3 cellular contexts compared by ENCODE assay signal in the genomic region with DNA sequence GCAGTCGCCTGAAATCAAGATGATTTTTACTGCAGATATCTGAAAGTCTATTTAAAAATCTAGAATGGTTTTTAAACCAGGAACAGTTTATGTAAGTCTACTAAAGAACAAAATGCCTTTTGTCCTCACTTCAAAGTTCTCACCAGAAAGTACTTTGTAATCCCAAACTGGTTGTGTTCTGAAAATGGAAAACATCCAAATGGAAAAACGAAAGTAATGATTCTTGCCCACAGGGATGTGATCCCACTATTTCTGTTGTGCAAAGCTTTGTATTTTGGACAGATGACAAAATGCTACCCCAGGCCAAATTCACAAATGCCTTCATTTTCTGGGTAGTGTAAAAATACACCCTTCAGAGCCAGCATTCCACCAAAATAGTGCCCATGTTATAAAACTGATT.
TF ChIP-seq lines count a peak whose summit lies in the region.

No MANE protein-coding gene starts in this region.

TF ChIP-seq in liver, 16 proteins besides CTCF, POLR2A, EP300 and RAD21:
- peak; percentile 70 to 87 for TF ChIP-seq HNF4A (conservative IDR thresholded peaks at IDR 0.05)
- no peak for TF ChIP-seq EGR1 (IDR thresholded peaks at IDR 0.05; ENCODE audit: low read depth in 2 of 2)
- TF ChIP-seq RXRA (IDR thresholded peaks at IDR 0.05) = peak in 1 of 2 donors; percentile 40
- TF ChIP-seq SP1 (IDR thresholded peaks at IDR 0.05) = peak; percentile 49
- no peak for TF ChIP-seq FOXA1 (IDR thresholded peaks at IDR 0.05)
- TF ChIP-seq, protein P1, sequence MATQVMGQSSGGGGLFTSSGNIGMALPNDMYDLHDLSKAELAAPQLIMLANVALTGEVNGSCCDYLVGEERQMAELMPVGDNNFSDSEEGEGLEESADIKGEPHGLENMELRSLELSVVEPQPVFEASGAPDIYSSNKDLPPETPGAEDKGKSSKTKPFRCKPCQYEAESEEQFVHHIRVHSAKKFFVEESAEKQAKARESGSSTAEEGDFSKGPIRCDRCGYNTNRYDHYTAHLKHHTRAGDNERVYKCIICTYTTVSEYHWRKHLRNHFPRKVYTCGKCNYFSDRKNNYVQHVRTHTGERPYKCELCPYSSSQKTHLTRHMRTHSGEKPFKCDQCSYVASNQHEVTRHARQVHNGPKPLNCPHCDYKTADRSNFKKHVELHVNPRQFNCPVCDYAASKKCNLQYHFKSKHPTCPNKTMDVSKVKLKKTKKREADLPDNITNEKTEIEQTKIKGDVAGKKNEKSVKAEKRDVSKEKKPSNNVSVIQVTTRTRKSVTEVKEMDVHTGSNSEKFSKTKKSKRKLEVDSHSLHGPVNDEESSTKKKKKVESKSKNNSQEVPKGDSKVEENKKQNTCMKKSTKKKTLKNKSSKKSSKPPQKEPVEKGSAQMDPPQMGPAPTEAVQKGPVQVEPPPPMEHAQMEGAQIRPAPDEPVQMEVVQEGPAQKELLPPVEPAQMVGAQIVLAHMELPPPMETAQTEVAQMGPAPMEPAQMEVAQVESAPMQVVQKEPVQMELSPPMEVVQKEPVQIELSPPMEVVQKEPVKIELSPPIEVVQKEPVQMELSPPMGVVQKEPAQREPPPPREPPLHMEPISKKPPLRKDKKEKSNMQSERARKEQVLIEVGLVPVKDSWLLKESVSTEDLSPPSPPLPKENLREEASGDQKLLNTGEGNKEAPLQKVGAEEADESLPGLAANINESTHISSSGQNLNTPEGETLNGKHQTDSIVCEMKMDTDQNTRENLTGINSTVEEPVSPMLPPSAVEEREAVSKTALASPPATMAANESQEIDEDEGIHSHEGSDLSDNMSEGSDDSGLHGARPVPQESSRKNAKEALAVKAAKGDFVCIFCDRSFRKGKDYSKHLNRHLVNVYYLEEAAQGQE (IDR thresholded peaks at IDR 0.05) = no peak
TF ChIP-seq in liver: peak in this region for 3.

TF ChIP-seq in HepG2, 621 proteins besides CTCF, POLR2A, EP300 and RAD21:
- no peak for TF ChIP-seq TSC22D2 (CRISPR knock-in tag; IDR thresholded peaks at IDR 0.05; ENCODE audit: borderline replicate concordance)
- TF ChIP-seq NFATC3 (CRISPR knock-in tag; IDR thresholded peaks at IDR 0.05) = no peak
- no peak for TF ChIP-seq ZBTB21 (CRISPR knock-in tag; IDR thresholded peaks at IDR 0.05)
- no peak for TF ChIP-seq CCAR2 (optimal IDR thresholded peaks at IDR 0.05; ENCODE audit: low read depth, low read length)
- TF ChIP-seq ZFP37 (CRISPR knock-in tag; IDR thresholded peaks at IDR 0.05; ENCODE audit: borderline replicate concordance) = no peak
- no peak for TF ChIP-seq REL (CRISPR knock-in tag; conservative IDR thresholded peaks at IDR 0.05)
- TF ChIP-seq ZNF839 (CRISPR knock-in tag; IDR thresholded peaks at IDR 0.05; ENCODE audit: borderline replicate concordance) = no peak
- TF ChIP-seq ZNF383 (CRISPR knock-in tag; IDR thresholded peaks at IDR 0.05; ENCODE audit: borderline replicate concordance) = no peak
- TF ChIP-seq HOXD1 (CRISPR knock-in tag; IDR thresholded peaks at IDR 0.05) = no peak
- no peak for TF ChIP-seq MYC (CRISPR knock-in tag; IDR thresholded peaks at IDR 0.05; ENCODE audit: borderline replicate concordance)
- TF ChIP-seq, protein P2, sequence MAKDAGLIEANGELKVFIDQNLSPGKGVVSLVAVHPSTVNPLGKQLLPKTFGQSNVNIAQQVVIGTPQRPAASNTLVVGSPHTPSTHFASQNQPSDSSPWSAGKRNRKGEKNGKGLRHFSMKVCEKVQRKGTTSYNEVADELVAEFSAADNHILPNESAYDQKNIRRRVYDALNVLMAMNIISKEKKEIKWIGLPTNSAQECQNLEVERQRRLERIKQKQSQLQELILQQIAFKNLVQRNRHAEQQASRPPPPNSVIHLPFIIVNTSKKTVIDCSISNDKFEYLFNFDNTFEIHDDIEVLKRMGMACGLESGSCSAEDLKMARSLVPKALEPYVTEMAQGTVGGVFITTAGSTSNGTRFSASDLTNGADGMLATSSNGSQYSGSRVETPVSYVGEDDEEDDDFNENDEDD (CRISPR knock-in tag; IDR thresholded peaks at IDR 0.05; ENCODE audit: borderline replicate concordance) = no peak
- TF ChIP-seq SCMH1 (CRISPR knock-in tag; IDR thresholded peaks at IDR 0.05; ENCODE audit: borderline replicate concordance) = no peak
- no peak for TF ChIP-seq ZNF44 (CRISPR knock-in tag; IDR thresholded peaks at IDR 0.05)
- no peak for TF ChIP-seq NBN (conservative IDR thresholded peaks at IDR 0.05)
- TF ChIP-seq ZNF451 (CRISPR knock-in tag; IDR thresholded peaks at IDR 0.05) = no peak
- no peak for TF ChIP-seq REPIN1 (CRISPR knock-in tag; IDR thresholded peaks at IDR 0.05; ENCODE audit: borderline replicate concordance, low read depth)

TF ChIP-seq in HEK293T, 16 proteins besides CTCF, POLR2A, EP300 and RAD21:
- no peak for TF ChIP-seq ARNT (IDR thresholded peaks at IDR 0.05)
- no peak for TF ChIP-seq SUZ12 (IDR thresholded peaks at IDR 0.05)
- no peak for TF ChIP-seq FOXA1 (IDR thresholded peaks at IDR 0.05)
- TF ChIP-seq TARDBP (IDR thresholded peaks at IDR 0.05) = no peak
- no peak for TF ChIP-seq NFRKB (IDR thresholded peaks at IDR 0.05)
